Comparison of ENCODE assay signal across 34 cellular contexts in the genomic region with DNA sequence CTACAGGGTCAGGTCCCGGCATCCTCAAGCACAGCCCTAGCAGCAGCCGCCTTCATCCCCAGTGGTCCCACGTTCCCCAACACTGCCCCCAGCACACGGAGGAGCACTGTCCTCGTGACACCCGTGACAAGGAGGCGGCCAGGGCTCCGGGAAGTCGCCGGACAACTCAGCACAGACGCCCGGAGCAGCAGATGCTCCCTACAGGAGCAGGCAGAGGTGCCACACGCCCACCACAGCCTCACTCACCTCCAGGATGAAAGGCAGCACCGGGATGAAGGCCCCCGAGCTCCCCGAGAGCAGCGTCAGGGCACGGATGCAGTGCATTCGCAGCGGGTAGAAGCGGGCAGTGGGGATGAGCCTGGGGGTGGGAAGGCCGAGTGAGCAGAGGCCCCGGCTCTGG. TPM values are rescaled to one million over a fixed set of nuclear protein-coding genes. Genes with fewer than 3 reads are reported as not detected.
"Had no signal": no experiment of that assay in that cellular context is flagged by ENCODE, and none has a peak within 500 bp of the region (broad histone marks: within the 10 kb centered on the region; RNA-seq: fewer than 3 reads in every experiment).

No MANE protein-coding gene starts in this region.

- H3K4me1 ChIP-seq: heart left ventricle had no signal

- FAIRE-seq: astrocyte, colon, endometrium, frontal cortex had no signal

- H3K27ac ChIP-seq: brain microvascular endothelial cell, heart left ventricle, WERI-Rb-1 had no signal

- H3K9me3 ChIP-seq: heart left ventricle had no signal

- H3K4me3 Mint-ChIP-seq: activated B cell treated with CpG ODN at 0.5 μM for 24 hours; activated CD8-positive, alpha-beta T cell treated with anti-CD3 and anti-CD28 coated beads for 36 hours; activated naive CD8-positive, alpha-beta T cell; activated T-cell treated with anti-CD3 and anti-CD28 coated beads, Interleukin-2, amount 50 U/mL, for 4 hours; activated T-helper 17 cell treated with anti-CD3 and anti-CD28 coated beads, Interleukin-2, amount 50 U/mL, for 72 hours; central memory CD8-positive, alpha-beta T cell; T-helper 17 cell; T-helper 2 cell treated with Interferon-gamma antibody and Interleukin-4, amounts not matched to agents 5 μg/mL and 100 μg/mL, for 36 hours had no signal

- H3K9me3 Mint-ChIP-seq: activated B cell treated with CpG ODN at 0.5 μM for 24 hours; activated CD8-positive, alpha-beta T cell treated with anti-CD3 and anti-CD28 coated beads for 36 hours; activated T-cell treated with anti-CD3 and anti-CD28 coated beads, Interleukin-2, amount 50 U/mL, for 4 hours; activated T-helper 17 cell treated with anti-CD3 and anti-CD28 coated beads, Interleukin-2, amount 50 U/mL, for 72 hours; central memory CD8-positive, alpha-beta T cell; T-helper 2 cell treated with Interferon-gamma antibody and Interleukin-4, amounts not matched to agents 5 μg/mL and 100 μg/mL, for 36 hours had no signal

- H3K27ac Mint-ChIP-seq: activated B cell treated with CpG ODN at 0.5 μM for 24 hours; activated CD8-positive, alpha-beta T cell treated with anti-CD3 and anti-CD28 coated beads for 36 hours; activated naive CD8-positive, alpha-beta T cell; activated T-helper 17 cell treated with anti-CD3 and anti-CD28 coated beads, Interleukin-2, amount 50 U/mL, for 72 hours; T-helper 17 cell; T-helper 2 cell treated with Interferon-gamma antibody and Interleukin-4, amounts not matched to agents 5 μg/mL and 100 μg/mL, for 36 hours had no signal

- H3K4me3 ChIP-seq: heart left ventricle had no signal

- H3K27me3 Mint-ChIP-seq: activated B cell treated with CpG ODN at 0.5 μM for 24 hours; activated CD8-positive, alpha-beta T cell treated with anti-CD3 and anti-CD28 coated beads for 36 hours; activated naive CD8-positive, alpha-beta T cell; activated T-helper 17 cell treated with anti-CD3 and anti-CD28 coated beads, Interleukin-2, amount 50 U/mL, for 72 hours; central memory CD8-positive, alpha-beta T cell; T-helper 17 cell had no signal

- ATAC-seq: activated CD4-positive, CD25-positive, alpha-beta regulatory T cell treated with anti-CD3 and anti-CD28 coated beads, Interleukin-2, amount 50 U/mL, for 24 hours; activated CD8-positive, alpha-beta T cell treated with anti-CD3 and anti-CD28 coated beads for 36 hours; activated T-cell treated with anti-CD3 and anti-CD28 coated beads, Interleukin-2, amount 50 U/mL, for 4 hours; activated T-helper 17 cell treated with anti-CD3 and anti-CD28 coated beads, Interleukin-2, amount 50 U/mL, for 72 hours; esophagus mucosa; heart left ventricle; T-helper 17 cell had no signal

- H3K27me3 ChIP-seq: brain microvascular endothelial cell, heart left ventricle had no signal

- DNase-seq: activated B cell treated with CpG ODN at 0.5 μM for 24 hours; activated CD4-positive, alpha-beta T cell treated with anti-CD3 and anti-CD28 coated beads for 48 hours; activated CD4-positive, alpha-beta T cell treated with anti-CD3 and anti-CD28 coated beads, Interleukin-2, amount 50 U/mL, for 1 hour; activated CD4-positive, alpha-beta T cell treated with anti-CD3 and anti-CD28 coated beads, Interleukin-2, amount 50 U/mL, for 48 hours; activated CD8-positive, alpha-beta memory T cell treated with anti-CD3 and anti-CD28 coated beads for 24 hours; activated CD8-positive, alpha-beta T cell treated with anti-CD3 and anti-CD28 coated beads for 36 hours; activated effector memory CD4-positive, alpha-beta T cell treated with Interleukin-2 at 50 U/mL for 16 hours; activated gamma-delta T cell treated with Interleukin-2 at 50 U/mL for 16 hours; activated naive CD4-positive, alpha-beta T cell treated with anti-CD3 and anti-CD28 coated beads, Interleukin-2, amount 50 U/mL, for 16 hours; activated naive CD4-positive, alpha-beta T cell treated with Interleukin-2 at 50 U/mL for 16 hours; activated T-cell treated with anti-CD3 and anti-CD28 coated beads, Interleukin-2, amount 50 U/mL, for 4 hours; amniotic stem cell; anterior cingulate cortex; brain microvascular endothelial cell; effector CD8-positive, alpha-beta T cell; heart left ventricle; T-helper 1 cell; T-helper 17 cell; T1000 had no signal

RNA-seq across cellular contexts. Expression of gene PLEKHN1, which starts 15.4 kb away (rescaled TPM):
- total RNA-seq: cardiac septum, frontal cortex had no signal

RNA-seq across cellular contexts. Expression of gene SAMD11, which starts 27.2 kb away (rescaled TPM):
- total RNA-seq: activated B cell treated with CpG ODN at 0.5 μM for 24 hours; activated CD8-positive, alpha-beta T cell treated with anti-CD3 and anti-CD28 coated beads for 36 hours; activated T-cell treated with anti-CD3 and anti-CD28 coated beads, Interleukin-2, amount 50 U/mL, for 4 hours; activated T-helper 17 cell treated with anti-CD3 and anti-CD28 coated beads, Interleukin-2, amount 50 U/mL, for 72 hours; T-helper 17 cell had no signal

RNA-seq across cellular contexts. Expression of gene PERM1, which starts 31.0 kb away (rescaled TPM):
- total RNA-seq: activated B cell treated with CpG ODN at 0.5 μM for 24 hours; activated CD8-positive, alpha-beta T cell treated with anti-CD3 and anti-CD28 coated beads for 36 hours; activated T-cell treated with anti-CD3 and anti-CD28 coated beads, Interleukin-2, amount 50 U/mL, for 4 hours; activated T-helper 17 cell treated with anti-CD3 and anti-CD28 coated beads, Interleukin-2, amount 50 U/mL, for 72 hours; bronchial epithelial cell; dermis microvascular lymphatic vessel endothelial cell; epithelial cell of proximal tubule; esophagus mucosa; frontal cortex; T-helper 17 cell had no signal
